Comparison of ENCODE assay signal across 8 cellular contexts in genomic region chr20:36838381-36838780, GRCh38. TPM values are rescaled to one million over a fixed set of nuclear protein-coding genes. Genes with fewer than 3 reads are reported as not detected.
A peak's percentile ranks its signal among the peaks of the same experiment; 100 is the strongest.
DNase-seq lines count a peak whose midpoint lies in the region; ATAC-seq and TF ChIP-seq lines count a peak whose summit lies in the region.
"Not testable (repeated sequence)": the region's sequence is repeated elsewhere in the genome, so short reads cannot be mapped to it uniquely, and the experiment has no call there.
"Had no signal": no experiment of that assay in that cellular context is flagged by ENCODE, and none has a peak within 500 bp of the region (broad histone marks: within the 10 kb centered on the region; RNA-seq: fewer than 3 reads in every experiment).

No MANE protein-coding gene starts in this region.

- peaks cover 15% of the 10 kb centered on the region for H3K4me1 Mint-ChIP-seq in T-helper 17 cell
- H3K4me1 Mint-ChIP-seq in activated naive CD8-positive, alpha-beta T cell treated with anti-CD3 and anti-CD28 coated beads, Interleukin-2, amount 10 ng/mL, durations not matched to agents 7 days and 5 days, result peaks cover 36% of the 10 kb centered on the region
- peaks cover 40 to 73% (median 70%) of the 10 kb centered on the region in 3 donors for H3K4me1 Mint-ChIP-seq in naive B cell

- not testable (repeated sequence) for H3K9me3 ChIP-seq in BLaER1 treated with 17β-estradiol and CSF1 and Interleukin-3, amounts not matched to agents 10 nM and 100 nM (replicated peaks in 1 of 11); OCI-LY1 (ENCODE audit: low read length); T-helper 17 cell (ENCODE audit: control insufficient read depth, low read length, poor library complexity, severe bottlenecking)

- not testable (repeated sequence) for H3K36me3 Mint-ChIP-seq in T-helper 17 cell (ENCODE audit: low read depth); activated naive CD8-positive, alpha-beta T cell treated with anti-CD3 and anti-CD28 coated beads, Interleukin-2, amount 10 ng/mL, durations not matched to agents 7 days and 5 days; naive B cell

- H3K27ac ChIP-seq in BLaER1 treated with 17β-estradiol and CSF1 and Interleukin-3, amounts not matched to agents 10 nM and 100 nM, result peak overlapping the region in 9 of 11 experiments; percentile 20 to 95 (median 35); a peak in 10 of 22 replicates
- H3K27ac ChIP-seq in OCI-LY1 (ENCODE audit: low read depth, low read length, poor library complexity, severe bottlenecking), result peak overlapping the region; percentile 78

- 0 out of 22 replicates have a peak overlapping the region, but pooled peaks of 2 of the 11 experiments have one; percentile 13 to 32 for H3K9ac ChIP-seq in BLaER1 treated with 17β-estradiol and CSF1 and Interleukin-3, amounts not matched to agents 10 nM and 100 nM
- not testable (repeated sequence) for H3K9ac ChIP-seq in OCI-LY1 (ENCODE audit: low read length)

- peak overlapping the region in 5 of 11 experiments; percentile 58 to 88 (median 70); a peak in 11 of 22 replicates for H3K4me2 ChIP-seq in BLaER1 treated with 17β-estradiol and CSF1 and Interleukin-3, amounts not matched to agents 10 nM and 100 nM
- H3K4me2 ChIP-seq in OCI-LY1 (ENCODE audit: low read length), result not testable (repeated sequence)

- peaks cover 84 to 96% (median 92%) of the 10 kb centered on the region in 10 experiments for H3K4me1 ChIP-seq in BLaER1 treated with 17β-estradiol and CSF1 and Interleukin-3, amounts not matched to agents 10 nM and 100 nM
- H3K4me1 ChIP-seq in OCI-LY1 (ENCODE audit: insufficient read depth, low read length, severe bottlenecking), result peaks cover 58% of the 10 kb centered on the region

- H2AFZ ChIP-seq in OCI-LY1 (ENCODE audit: low read length), result not testable (repeated sequence)

- not testable (repeated sequence) for H3F3A ChIP-seq in OCI-LY1 (ENCODE audit: insufficient read depth, low read length)

- H3K27ac Mint-ChIP-seq in T-helper 17 cell, result not testable (repeated sequence)
- peak overlapping the region; percentile 61 for H3K27ac Mint-ChIP-seq in activated naive CD8-positive, alpha-beta T cell treated with anti-CD3 and anti-CD28 coated beads, Interleukin-2, amount 10 ng/mL, durations not matched to agents 7 days and 5 days
- peak overlapping the region; percentile 94 to 97 (median 96) for H3K27ac Mint-ChIP-seq in naive B cell

- H3K9me3 Mint-ChIP-seq in activated naive CD8-positive, alpha-beta T cell treated with anti-CD3 and anti-CD28 coated beads, Interleukin-2, amount 10 ng/mL, durations not matched to agents 7 days and 5 days; naive B cell: not testable (repeated sequence)

- H3K36me3 ChIP-seq in BLaER1 treated with 17β-estradiol and CSF1 and Interleukin-3, amounts not matched to agents 10 nM and 100 nM, result peaks cover 12 to 22% (median 18%) of the 10 kb centered on the region in 11 experiments
- not testable (repeated sequence) for H3K36me3 ChIP-seq in OCI-LY1 (ENCODE audit: insufficient read depth, low read length)

- not testable (repeated sequence) for H3K4me3 Mint-ChIP-seq in T-helper 17 cell; activated naive CD8-positive, alpha-beta T cell treated with anti-CD3 and anti-CD28 coated beads, Interleukin-2, amount 10 ng/mL, durations not matched to agents 7 days and 5 days
- peak overlapping the region in 7 of 8 donors; percentile 8 to 82 (median 50) for H3K4me3 Mint-ChIP-seq in naive B cell

- H3K4me3 ChIP-seq in BLaER1 treated with 17β-estradiol and CSF1 and Interleukin-3, amounts not matched to agents 10 nM and 100 nM; OCI-LY1 (ENCODE audit: low read depth, low read length, poor library complexity, severe bottlenecking): not testable (repeated sequence)

- POLR2A ChIA-PET in activated naive CD8-positive, alpha-beta T cell treated with anti-CD3 and anti-CD28 coated beads, Interleukin-2, amount 10 ng/mL, durations not matched to agents 7 days and 5 days (lab: Charles Lee), result not testable (repeated sequence)

- not testable (repeated sequence) for H3K79me2 ChIP-seq in OCI-LY1 (ENCODE audit: insufficient read depth, low read length)

- H4K20me1 ChIP-seq in BLaER1 treated with 17β-estradiol and CSF1 and Interleukin-3, amounts not matched to agents 10 nM and 100 nM; OCI-LY1 (ENCODE audit: insufficient read depth, low read length): not testable (repeated sequence)

- not testable (repeated sequence) for H3K9me2 ChIP-seq in OCI-LY1 (ENCODE audit: low read depth, low read length)

- ATAC-seq in T-helper 17 cell, result peak; percentile 17
- not testable (repeated sequence) for ATAC-seq in activated naive CD8-positive, alpha-beta T cell treated with anti-CD3 and anti-CD28 coated beads, Interleukin-2, amount 10 ng/mL, durations not matched to agents 7 days and 5 days (ENCODE audit: low read depth)
- ATAC-seq in naive B cell (ENCODE audit: low read depth in 2 of 2), result peak; percentile 65 to 69

- H3K27me3 ChIP-seq in BLaER1 treated with 17β-estradiol and CSF1 and Interleukin-3, amounts not matched to agents 10 nM and 100 nM; OCI-LY1 (ENCODE audit: insufficient read depth, low read length): not testable (repeated sequence)

- H3K27me3 Mint-ChIP-seq in T-helper 17 cell; activated naive CD8-positive, alpha-beta T cell treated with anti-CD3 and anti-CD28 coated beads, Interleukin-2, amount 10 ng/mL, durations not matched to agents 7 days and 5 days; naive B cell: not testable (repeated sequence)

- DNase-seq in NAMALWA (ENCODE audit: low spot score) (peak; percentile 59), naive B cell (peak; percentile 72)
- DNase-seq in T-helper 17 cell; activated naive CD8-positive, alpha-beta T cell treated with anti-CD3 and anti-CD28 coated beads, Interleukin-2, amount 10 ng/mL, durations not matched to agents 7 days and 5 days: not testable (repeated sequence)

- not testable (repeated sequence) for TF ChIP-seq CTCF in OCI-LY1 (IDR thresholded peaks at IDR 0.05; ENCODE audit: low read length)

RNA-seq across cellular contexts. Expression of gene TLDC2, which starts 37.6 kb away (rescaled TPM):
- total RNA-seq in T-helper 17 cell, result not detected
- total RNA-seq in activated naive CD8-positive, alpha-beta T cell treated with anti-CD3 and anti-CD28 coated beads, Interleukin-2, amount 10 ng/mL, durations not matched to agents 7 days and 5 days, result not detected
- polyA plus RNA-seq in naive B cell (ENCODE audit: low read depth in 6 of 6), result under 1 TPM in 1 of 6 donors, not detected in 5; 0.27 TPM
- total RNA-seq: CD4-positive, CD25-positive, alpha-beta regulatory T cell; CD8-positive, alpha-beta memory T cell had no signal
